8 cellular contexts compared by ENCODE assay signal in the genomic region with DNA sequence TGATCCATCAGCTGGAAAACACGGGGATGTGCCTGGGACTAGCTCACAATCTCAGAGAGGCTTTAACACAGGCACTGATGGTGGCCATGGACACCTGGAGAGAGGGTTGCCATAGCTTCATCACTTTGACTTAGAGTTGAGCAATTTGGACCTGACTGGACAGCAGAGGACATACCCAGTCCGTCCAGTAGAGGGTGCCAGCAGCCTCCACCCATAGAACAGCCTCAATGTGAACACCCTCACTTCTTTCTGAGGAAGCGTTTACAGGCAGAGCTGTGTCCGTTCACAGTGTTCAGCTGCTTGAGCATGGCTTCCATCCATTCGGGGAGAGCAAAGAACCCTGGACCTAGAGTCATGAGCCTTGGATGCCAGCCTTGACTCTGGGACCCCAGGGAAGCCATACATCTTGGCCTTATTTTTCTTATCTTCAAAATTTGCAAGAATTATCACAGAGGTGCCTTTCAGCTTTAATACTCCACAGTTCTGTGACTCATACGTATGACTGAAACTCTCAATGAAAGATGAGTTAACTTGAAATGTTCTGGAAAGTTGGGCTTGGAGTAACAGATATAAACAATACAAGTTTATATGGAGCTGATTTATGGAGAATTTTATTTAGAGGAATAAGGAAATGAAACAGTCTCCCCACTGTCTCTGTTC.
DNase-seq lines count a peak whose midpoint lies in the region; ATAC-seq and TF ChIP-seq lines count a peak whose summit lies in the region.

No MANE protein-coding gene starts in this region.

- DNase-seq in activated effector memory CD4-positive, alpha-beta T cell treated with anti-CD3 and anti-CD28 coated beads, Interleukin-2, amount 50 U/mL, for 16 hours: peak; percentile 71
- DNase-seq in activated effector memory CD4-positive, alpha-beta T cell treated with Interleukin-2 at 50 U/mL for 16 hours: no peak
- DNase-seq in NCI-H1694 treated with DMSO at 0.1 percent for 48 hours (lab: John Stamatoyannopoulos, UW) (peak; percentile 66), lung microvascular endothelial cell (ENCODE audit: low read depth in 2 of 2) (peak; percentile 83 to 87)
- peak; percentile 3 for DNase-seq in effector CD4-positive, alpha-beta T cell
- DNase-seq in stimulated activated CD8-positive, alpha-beta memory T cell treated with anti-CD3 and anti-CD28 coated beads, Interleukin-2, amount 100 ng/mL, for 48 hours (ENCODE audit: low read depth in 2 of 2): peak; percentile 10 to 38

- peak; percentile 80 for ATAC-seq in HG02610 (IDR thresholded peaks at IDR 0.05; ENCODE audit: unreplicated experiment)

- peak; percentile 93 for TF ChIP-seq CTCF in WI38 (IDR thresholded peaks at IDR 0.05; ENCODE audit: low read depth, low read length)

- no peak overlapping the region for H3K4me3 ChIP-seq in WI38 (ENCODE audit: low read depth, low read length)
